ENCODE assay signal across 23 cellular contexts in the genomic region with DNA sequence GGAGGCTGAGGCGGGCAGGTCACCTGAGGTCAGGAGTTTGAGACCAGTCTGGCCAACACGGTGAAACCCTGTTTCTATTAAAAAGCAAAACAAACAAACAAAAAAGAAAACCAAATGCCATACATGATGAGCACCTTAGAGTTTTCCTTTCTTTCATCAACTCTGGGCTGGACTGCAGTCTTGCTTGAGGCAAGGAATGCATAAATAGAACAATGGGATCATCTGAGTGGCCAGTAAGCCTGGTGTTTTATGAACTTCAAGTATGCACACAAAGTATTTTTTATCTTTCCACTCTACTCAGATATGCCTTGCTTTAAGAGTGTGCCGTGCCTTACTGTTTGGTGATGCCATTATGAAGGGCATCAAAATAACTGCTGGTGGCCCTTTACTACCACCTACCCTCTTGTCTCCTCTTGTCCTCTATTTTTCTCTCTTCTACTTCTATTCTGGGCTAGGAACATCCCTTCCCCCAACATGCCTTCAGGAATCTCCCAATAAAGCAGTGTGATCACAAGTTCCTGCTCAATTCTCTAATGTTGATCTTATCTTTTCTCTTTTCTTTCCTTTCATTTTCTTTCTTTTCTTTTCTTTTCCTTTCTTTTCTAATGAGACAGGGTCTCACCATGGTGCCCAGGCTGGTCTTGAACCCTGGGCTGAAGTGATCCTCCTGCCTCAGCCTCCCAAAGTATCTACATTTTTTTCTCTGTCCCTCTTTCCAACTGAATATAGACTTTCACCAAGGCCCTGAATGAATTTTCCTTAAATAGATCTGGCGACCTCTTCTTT. TPM values are rescaled to one million over a fixed set of nuclear protein-coding genes. Genes with fewer than 3 reads are reported as not detected.
A peak's percentile ranks its signal among the peaks of the same experiment; 100 is the strongest.
DNase-seq lines count a peak whose midpoint lies in the region; ATAC-seq and TF ChIP-seq lines count a peak whose summit lies in the region.
"Had no signal": no experiment of that assay in that cellular context is flagged by ENCODE, and none has a peak within 500 bp of the region (broad histone marks: within the 10 kb centered on the region; RNA-seq: fewer than 3 reads in every experiment).

No MANE protein-coding gene starts in this region.

- peak overlapping the region; percentile 50 for H3K27ac Mint-ChIP-seq in activated CD4-positive, alpha-beta memory T cell treated with anti-CD3 and anti-CD28 coated beads, Interleukin-2, amount 10 ng/mL, durations not matched to agents 7 days and 5 days
- no peak overlapping the region for H3K27ac Mint-ChIP-seq in activated CD4-positive, alpha-beta memory T cell treated with anti-CD3 and anti-CD28 coated beads for 36 hours
- peak overlapping the region; percentile 2 to 76 for H3K27ac Mint-ChIP-seq in effector memory CD8-positive, alpha-beta T cell
- H3K27ac Mint-ChIP-seq in nephron progenitor cell, result peak overlapping the region; percentile 19
- H3K27ac Mint-ChIP-seq: activated naive CD4-positive, alpha-beta T cell treated with anti-CD3 and anti-CD28 coated beads for 36 hours; stimulated activated memory B cell treated with anti-CD40 and anti-IgM and Interleukin-4, amounts not matched to agents 10 μg/mL and 1 μg/mL and 100 μg/mL, for 72 hours; T-helper 17 cell had no signal

- H3F3A ChIP-seq in Loucy (ENCODE audit: low read depth), result peaks cover 6% of the 10 kb centered on the region; the same call in 1 of the 2 replicates

- TF ChIP-seq CTCF in Loucy (conservative IDR thresholded peaks at IDR 0.05; ENCODE audit: low read length) (no peak), nephron progenitor cell (IDR thresholded peaks at IDR 0.05) (no peak)

- ATAC-seq in effector memory CD8-positive, alpha-beta T cell (replicated peaks), result no peak
- ATAC-seq in GM19351 (IDR thresholded peaks at IDR 0.05; ENCODE audit: unreplicated experiment), result no peak
- ATAC-seq: activated CD4-positive, CD25-positive, alpha-beta regulatory T cell treated with anti-CD3 and anti-CD28 coated beads, Interleukin-2, amount 50 U/mL, for 24 hours; gastroesophageal sphincter; left lobe of liver; mucosa of descending colon; stimulated activated memory B cell treated with anti-CD40 and anti-IgM and Interleukin-4, amounts not matched to agents 10 μg/mL and 1 μg/mL and 100 μg/mL, for 72 hours; T-helper 17 cell had no signal

- POLR2A ChIA-PET in activated CD4-positive, alpha-beta memory T cell treated with anti-CD3 and anti-CD28 coated beads, Interleukin-2, amount 10 ng/mL, durations not matched to agents 7 days and 5 days (lab: Charles Lee), result interaction anchor here (1.6 kb wide), 1 partner anchor 14 kb away, joined by 4 read pairs; no protein-coding TSS in a partner anchor
- POLR2A ChIA-PET in activated CD4-positive, alpha-beta memory T cell treated with anti-CD3 and anti-CD28 coated beads for 36 hours (lab: Charles Lee), result no interaction called here

- no peaks in the 10 kb centered on the region for H3K9me3 ChIP-seq in Loucy (ENCODE audit: insufficient read depth, low read depth, low read length)
- H3K9me3 ChIP-seq: gastroesophageal sphincter, mucosa of descending colon, tibial nerve had no signal

- H3K79me2 ChIP-seq in Loucy (ENCODE audit: insufficient read depth, low read length), result peaks cover 82% of the 10 kb centered on the region

- intact Hi-C loops in activated CD4-positive, alpha-beta memory T cell treated with anti-CD3 and anti-CD28 coated beads for 36 hours (cut with micrococcal nuclease), result no loop called here

- DNase-seq in activated CD4-positive, alpha-beta memory T cell treated with anti-CD3 and anti-CD28 coated beads, Interleukin-2, amount 10 ng/mL, durations not matched to agents 7 days and 5 days, result no peak
- DNase-seq in activated CD4-positive, alpha-beta memory T cell treated with anti-CD3 and anti-CD28 coated beads for 36 hours, result no peak
- no peak for DNase-seq in effector memory CD8-positive, alpha-beta T cell
- DNase-seq in nephron progenitor cell (no peak), Ammon's horn (ENCODE audit: low spot score) (no peak), D341Med (ENCODE audit: low spot score) (no peak)
- DNase-seq: ACHN; activated naive CD4-positive, alpha-beta T cell treated with anti-CD3 and anti-CD28 coated beads for 36 hours; CD4-positive, CD25-positive, alpha-beta regulatory T cell; mucosa of descending colon; NCI-H187 treated with DMSO at 0.1 percent for 48 hours; Right ventricle myocardium superior; stimulated activated CD4-positive, alpha-beta T cell treated with anti-CD3 and anti-CD28 coated beads, Interleukin-15, amount 100 ng/mL, for 24 hours; T-helper 17 cell had no signal

- peak overlapping the region; percentile 99 for H3K4me2 ChIP-seq in Loucy (ENCODE audit: low read depth, low read length, poor library complexity, severe bottlenecking)

- H3K9ac ChIP-seq in Loucy (ENCODE audit: low read depth, low read length, poor library complexity, severe bottlenecking), result peak overlapping the region; percentile 22

- H3K9me2 ChIP-seq in Loucy (replicated peaks; ENCODE audit: low read depth, low read length), result no peaks in the 10 kb centered on the region

- peaks cover 51% of the 10 kb centered on the region for H3K4me1 Mint-ChIP-seq in activated CD4-positive, alpha-beta memory T cell treated with anti-CD3 and anti-CD28 coated beads, Interleukin-2, amount 10 ng/mL, durations not matched to agents 7 days and 5 days
- H3K4me1 Mint-ChIP-seq in activated CD4-positive, alpha-beta memory T cell treated with anti-CD3 and anti-CD28 coated beads for 36 hours (ENCODE audit: low read depth), result peaks cover 4% of the 10 kb centered on the region
- peaks cover 0 to 9% of the 10 kb centered on the region in 2 donors for H3K4me1 Mint-ChIP-seq in effector memory CD8-positive, alpha-beta T cell (ENCODE audit: low read depth in 2 of 2)
- peaks cover 86% of the 10 kb centered on the region for H3K4me1 Mint-ChIP-seq in nephron progenitor cell
- H3K4me1 Mint-ChIP-seq: stimulated activated memory B cell treated with anti-CD40 and anti-IgM and Interleukin-4, amounts not matched to agents 10 μg/mL and 1 μg/mL and 100 μg/mL, for 72 hours had no signal

- H3K4me3 Mint-ChIP-seq in activated CD4-positive, alpha-beta memory T cell treated with anti-CD3 and anti-CD28 coated beads, Interleukin-2, amount 10 ng/mL, durations not matched to agents 7 days and 5 days, result no peak overlapping the region
- no peak overlapping the region for H3K4me3 Mint-ChIP-seq in activated CD4-positive, alpha-beta memory T cell treated with anti-CD3 and anti-CD28 coated beads for 36 hours
- no peak overlapping the region for H3K4me3 Mint-ChIP-seq in effector memory CD8-positive, alpha-beta T cell
- H3K4me3 Mint-ChIP-seq in nephron progenitor cell, result peak overlapping the region; percentile 24
- H3K4me3 Mint-ChIP-seq: activated naive CD4-positive, alpha-beta T cell treated with anti-CD3 and anti-CD28 coated beads for 36 hours; CD4-positive, CD25-positive, alpha-beta regulatory T cell; stimulated activated memory B cell treated with anti-CD40 and anti-IgM and Interleukin-4, amounts not matched to agents 10 μg/mL and 1 μg/mL and 100 μg/mL, for 72 hours; T-helper 17 cell had no signal

- peaks cover 92% of the 10 kb centered on the region for H3K36me3 Mint-ChIP-seq in activated CD4-positive, alpha-beta memory T cell treated with anti-CD3 and anti-CD28 coated beads, Interleukin-2, amount 10 ng/mL, durations not matched to agents 7 days and 5 days (ENCODE audit: low read depth)
- H3K36me3 Mint-ChIP-seq in activated CD4-positive, alpha-beta memory T cell treated with anti-CD3 and anti-CD28 coated beads for 36 hours, result peaks cover 86% of the 10 kb centered on the region
- peaks cover 18% of the 10 kb centered on the region for H3K36me3 Mint-ChIP-seq in effector memory CD8-positive, alpha-beta T cell (ENCODE audit: insufficient read depth)
- H3K36me3 Mint-ChIP-seq in nephron progenitor cell (ENCODE audit: low read depth), result peaks cover 94% of the 10 kb centered on the region

- CTCF ChIA-PET in activated CD4-positive, alpha-beta memory T cell treated with anti-CD3 and anti-CD28 coated beads, Interleukin-2, amount 10 ng/mL, durations not matched to agents 7 days and 5 days (lab: Charles Lee), result interaction anchor here (0.6 kb wide), 1 partner anchor 12 kb away, joined by 3 read pairs; no protein-coding TSS in a partner anchor
- CTCF ChIA-PET in activated CD4-positive, alpha-beta memory T cell treated with anti-CD3 and anti-CD28 coated beads for 36 hours (lab: Charles Lee), result no interaction called here

- peaks cover 90% of the 10 kb centered on the region for H3K36me3 ChIP-seq in Loucy (ENCODE audit: insufficient read depth, low read length)

- H2AFZ ChIP-seq in Loucy (ENCODE audit: low read length), result no peak overlapping the region

- peaks cover 96% of the 10 kb centered on the region for H4K20me1 ChIP-seq in Loucy (ENCODE audit: insufficient read depth, low read length, poor library complexity, severe bottlenecking)

- H3K4me1 ChIP-seq in Loucy (ENCODE audit: insufficient read depth, low read length, poor library complexity, severe bottlenecking), result peaks cover 65% of the 10 kb centered on the region

- H3K27me3 Mint-ChIP-seq in activated CD4-positive, alpha-beta memory T cell treated with anti-CD3 and anti-CD28 coated beads, Interleukin-2, amount 10 ng/mL, durations not matched to agents 7 days and 5 days, result no peaks in the 10 kb centered on the region
- no peaks in the 10 kb centered on the region for H3K27me3 Mint-ChIP-seq in activated CD4-positive, alpha-beta memory T cell treated with anti-CD3 and anti-CD28 coated beads for 36 hours
- no peaks in the 10 kb centered on the region for H3K27me3 Mint-ChIP-seq in effector memory CD8-positive, alpha-beta T cell
- H3K27me3 Mint-ChIP-seq in nephron progenitor cell (ENCODE audit: low read depth, poor library complexity), result peaks cover 2% of the 10 kb centered on the region
- H3K27me3 Mint-ChIP-seq: CD4-positive, CD25-positive, alpha-beta regulatory T cell; stimulated activated memory B cell treated with anti-CD40 and anti-IgM and Interleukin-4, amounts not matched to agents 10 μg/mL and 1 μg/mL and 100 μg/mL, for 72 hours had no signal

- no peaks in the 10 kb centered on the region for H3K9me3 Mint-ChIP-seq in activated CD4-positive, alpha-beta memory T cell treated with anti-CD3 and anti-CD28 coated beads, Interleukin-2, amount 10 ng/mL, durations not matched to agents 7 days and 5 days
- no peaks in the 10 kb centered on the region for H3K9me3 Mint-ChIP-seq in activated CD4-positive, alpha-beta memory T cell treated with anti-CD3 and anti-CD28 coated beads for 36 hours
- H3K9me3 Mint-ChIP-seq in effector memory CD8-positive, alpha-beta T cell, result no peaks in the 10 kb centered on the region
- H3K9me3 Mint-ChIP-seq in nephron progenitor cell, result peaks cover 4% of the 10 kb centered on the region
- H3K9me3 Mint-ChIP-seq: activated naive CD4-positive, alpha-beta T cell treated with anti-CD3 and anti-CD28 coated beads for 36 hours; stimulated activated memory B cell treated with anti-CD40 and anti-IgM and Interleukin-4, amounts not matched to agents 10 μg/mL and 1 μg/mL and 100 μg/mL, for 72 hours had no signal

- H3K27me3 ChIP-seq in Loucy (ENCODE audit: insufficient read depth, low read length, poor library complexity, severe bottlenecking), result no peaks in the 10 kb centered on the region
- H3K27me3 ChIP-seq: gastroesophageal sphincter, tibial nerve had no signal

- peak overlapping the region; percentile 97 for H3K4me3 ChIP-seq in Loucy (ENCODE audit: low read length, poor library complexity, severe bottlenecking)
- H3K4me3 ChIP-seq: coronary artery, gastroesophageal sphincter, mucosa of descending colon, tibial nerve had no signal

RNA-seq across cellular contexts. Expression of gene SCD, which starts 10.2 kb away (rescaled TPM):
- total RNA-seq in activated CD4-positive, alpha-beta memory T cell treated with anti-CD3 and anti-CD28 coated beads, Interleukin-2, amount 10 ng/mL, durations not matched to agents 7 days and 5 days, result 100 to 1,000 TPM; 198 to 202 TPM
- total RNA-seq in activated CD4-positive, alpha-beta memory T cell treated with anti-CD3 and anti-CD28 coated beads for 36 hours, result 100 to 1,000 TPM; 156 to 158 TPM

RNA-seq across cellular contexts. Expression of gene PKD2L1, which starts 27.2 kb away (rescaled TPM):
- total RNA-seq in activated CD4-positive, alpha-beta memory T cell treated with anti-CD3 and anti-CD28 coated beads, Interleukin-2, amount 10 ng/mL, durations not matched to agents 7 days and 5 days, result under 1 TPM in 1 of 2 experiments, not detected in 1; 0.18 TPM
- total RNA-seq in activated CD4-positive, alpha-beta memory T cell treated with anti-CD3 and anti-CD28 coated beads for 36 hours, result not detected
- total RNA-seq: activated naive CD4-positive, alpha-beta T cell treated with anti-CD3 and anti-CD28 coated beads for 36 hours; CD4-positive, CD25-positive, alpha-beta regulatory T cell; gastroesophageal sphincter; H4; Right ventricle myocardium superior had no signal
